ENCODE assay signal across 1 cellular context in the genomic region with DNA sequence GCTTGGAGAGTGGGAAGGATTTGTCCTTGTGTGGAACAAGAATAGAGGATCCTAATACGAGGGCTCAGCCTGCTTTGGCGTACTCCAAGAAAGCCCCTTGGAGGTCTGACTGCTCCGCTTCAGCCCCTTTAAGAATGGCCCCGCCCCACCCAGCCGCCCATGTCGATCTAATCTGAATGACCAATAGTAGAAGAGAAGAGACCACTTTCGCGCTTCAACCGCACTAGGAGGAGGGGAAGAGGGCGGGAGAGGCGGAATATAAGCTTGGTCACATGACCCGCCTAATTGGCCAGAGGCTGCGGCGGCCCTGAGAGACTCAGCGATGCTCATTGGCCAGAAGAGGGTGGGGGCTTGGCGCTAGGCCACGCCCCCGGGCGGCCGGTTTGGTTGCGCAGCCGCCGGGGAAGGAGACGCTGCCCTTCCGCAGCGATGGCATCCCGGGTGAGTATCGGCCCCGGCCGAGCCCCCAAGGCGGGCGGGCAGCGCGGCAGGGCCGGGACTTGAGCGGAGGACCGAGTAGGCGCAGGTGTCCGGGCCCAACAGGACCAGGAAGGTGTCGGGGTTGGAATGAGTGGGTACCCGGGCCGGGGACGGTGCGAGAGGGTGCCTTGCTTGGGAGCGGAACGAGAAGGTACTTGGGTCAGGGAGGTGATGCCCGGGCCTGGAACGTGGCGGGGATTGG.
TF ChIP-seq lines count a peak whose summit lies in the region.

A gene with protein sequence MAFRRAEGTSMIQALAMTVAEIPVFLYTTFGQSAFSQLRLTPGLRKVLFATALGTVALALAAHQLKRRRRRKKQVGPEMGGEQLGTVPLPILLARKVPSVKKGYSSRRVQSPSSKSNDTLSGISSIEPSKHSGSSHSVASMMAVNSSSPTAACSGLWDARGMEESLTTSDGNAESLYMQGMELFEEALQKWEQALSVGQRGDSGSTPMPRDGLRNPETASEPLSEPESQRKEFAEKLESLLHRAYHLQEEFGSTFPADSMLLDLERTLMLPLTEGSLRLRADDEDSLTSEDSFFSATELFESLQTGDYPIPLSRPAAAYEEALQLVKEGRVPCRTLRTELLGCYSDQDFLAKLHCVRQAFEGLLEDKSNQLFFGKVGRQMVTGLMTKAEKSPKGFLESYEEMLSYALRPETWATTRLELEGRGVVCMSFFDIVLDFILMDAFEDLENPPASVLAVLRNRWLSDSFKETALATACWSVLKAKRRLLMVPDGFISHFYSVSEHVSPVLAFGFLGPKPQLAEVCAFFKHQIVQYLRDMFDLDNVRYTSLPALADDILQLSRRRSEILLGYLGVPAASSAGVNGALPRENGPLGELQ (plus strand): TSS at position 386 of the 682 bp plus-strand sequence. CDS start 3,969 bp downstream, outside the sequence.

TF ChIP-seq in WTC11, 78 proteins besides CTCF, POLR2A, EP300 and RAD21 (continued from another document):
- TF ChIP-seq ZNF219 (CRISPR knock-in tag; IDR thresholded peaks at IDR 0.05; ENCODE audit: borderline replicate concordance) (no peak), SP1 (CRISPR knock-in tag; conservative IDR thresholded peaks at IDR 0.05) (peak; percentile 98), OVOL2 (CRISPR knock-in tag; IDR thresholded peaks at IDR 0.05; ENCODE audit: borderline replicate concordance) (no peak), SMAD3 (CRISPR knock-in tag; IDR thresholded peaks at IDR 0.05; ENCODE audit: borderline replicate concordance) (peak; percentile 28; the same call in 1 of the 2 replicates), NFYB (CRISPR knock-in tag; conservative IDR thresholded peaks at IDR 0.05; ENCODE audit: low read depth) (peak; percentile 54; the same call in 1 of the 2 replicates), FOXP1 (CRISPR knock-in tag; IDR thresholded peaks at IDR 0.05; ENCODE audit: borderline replicate concordance) (peak; percentile 56; the same call in 1 of the 2 replicates), ETV6 (CRISPR knock-in tag; IDR thresholded peaks at IDR 0.05) (peak; percentile 72; the same call in 1 of the 2 replicates), ZNF416 (CRISPR knock-in tag; IDR thresholded peaks at IDR 0.05) (no peak), TEAD1 (CRISPR knock-in tag; IDR thresholded peaks at IDR 0.05) (0 out of 2 replicates have a peak, but pooled peaks have one; percentile 69), FOXK1 (CRISPR knock-in tag; IDR thresholded peaks at IDR 0.05) (peak; percentile 64; the same call in 1 of the 2 replicates), ZNF121 (CRISPR knock-in tag; IDR thresholded peaks at IDR 0.05) (no peak)
- TF ChIP-seq, protein P1, sequence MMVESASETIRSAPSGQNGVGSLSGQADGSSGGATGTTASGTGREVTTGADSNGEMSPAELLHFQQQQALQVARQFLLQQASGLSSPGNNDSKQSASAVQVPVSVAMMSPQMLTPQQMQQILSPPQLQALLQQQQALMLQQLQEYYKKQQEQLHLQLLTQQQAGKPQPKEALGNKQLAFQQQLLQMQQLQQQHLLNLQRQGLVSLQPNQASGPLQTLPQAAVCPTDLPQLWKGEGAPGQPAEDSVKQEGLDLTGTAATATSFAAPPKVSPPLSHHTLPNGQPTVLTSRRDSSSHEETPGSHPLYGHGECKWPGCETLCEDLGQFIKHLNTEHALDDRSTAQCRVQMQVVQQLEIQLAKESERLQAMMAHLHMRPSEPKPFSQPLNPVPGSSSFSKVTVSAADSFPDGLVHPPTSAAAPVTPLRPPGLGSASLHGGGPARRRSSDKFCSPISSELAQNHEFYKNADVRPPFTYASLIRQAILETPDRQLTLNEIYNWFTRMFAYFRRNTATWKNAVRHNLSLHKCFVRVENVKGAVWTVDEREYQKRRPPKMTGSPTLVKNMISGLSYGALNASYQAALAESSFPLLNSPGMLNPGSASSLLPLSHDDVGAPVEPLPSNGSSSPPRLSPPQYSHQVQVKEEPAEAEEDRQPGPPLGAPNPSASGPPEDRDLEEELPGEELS (CRISPR knock-in tag; IDR thresholded peaks at IDR 0.05): peak; percentile 87
- TF ChIP-seq, protein P2, sequence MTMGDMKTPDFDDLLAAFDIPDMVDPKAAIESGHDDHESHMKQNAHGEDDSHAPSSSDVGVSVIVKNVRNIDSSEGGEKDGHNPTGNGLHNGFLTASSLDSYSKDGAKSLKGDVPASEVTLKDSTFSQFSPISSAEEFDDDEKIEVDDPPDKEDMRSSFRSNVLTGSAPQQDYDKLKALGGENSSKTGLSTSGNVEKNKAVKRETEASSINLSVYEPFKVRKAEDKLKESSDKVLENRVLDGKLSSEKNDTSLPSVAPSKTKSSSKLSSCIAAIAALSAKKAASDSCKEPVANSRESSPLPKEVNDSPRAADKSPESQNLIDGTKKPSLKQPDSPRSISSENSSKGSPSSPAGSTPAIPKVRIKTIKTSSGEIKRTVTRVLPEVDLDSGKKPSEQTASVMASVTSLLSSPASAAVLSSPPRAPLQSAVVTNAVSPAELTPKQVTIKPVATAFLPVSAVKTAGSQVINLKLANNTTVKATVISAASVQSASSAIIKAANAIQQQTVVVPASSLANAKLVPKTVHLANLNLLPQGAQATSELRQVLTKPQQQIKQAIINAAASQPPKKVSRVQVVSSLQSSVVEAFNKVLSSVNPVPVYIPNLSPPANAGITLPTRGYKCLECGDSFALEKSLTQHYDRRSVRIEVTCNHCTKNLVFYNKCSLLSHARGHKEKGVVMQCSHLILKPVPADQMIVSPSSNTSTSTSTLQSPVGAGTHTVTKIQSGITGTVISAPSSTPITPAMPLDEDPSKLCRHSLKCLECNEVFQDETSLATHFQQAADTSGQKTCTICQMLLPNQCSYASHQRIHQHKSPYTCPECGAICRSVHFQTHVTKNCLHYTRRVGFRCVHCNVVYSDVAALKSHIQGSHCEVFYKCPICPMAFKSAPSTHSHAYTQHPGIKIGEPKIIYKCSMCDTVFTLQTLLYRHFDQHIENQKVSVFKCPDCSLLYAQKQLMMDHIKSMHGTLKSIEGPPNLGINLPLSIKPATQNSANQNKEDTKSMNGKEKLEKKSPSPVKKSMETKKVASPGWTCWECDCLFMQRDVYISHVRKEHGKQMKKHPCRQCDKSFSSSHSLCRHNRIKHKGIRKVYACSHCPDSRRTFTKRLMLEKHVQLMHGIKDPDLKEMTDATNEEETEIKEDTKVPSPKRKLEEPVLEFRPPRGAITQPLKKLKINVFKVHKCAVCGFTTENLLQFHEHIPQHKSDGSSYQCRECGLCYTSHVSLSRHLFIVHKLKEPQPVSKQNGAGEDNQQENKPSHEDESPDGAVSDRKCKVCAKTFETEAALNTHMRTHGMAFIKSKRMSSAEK (CRISPR knock-in tag; IDR thresholded peaks at IDR 0.05; ENCODE audit: borderline replicate concordance): no peak
- TF ChIP-seq, protein P3, sequence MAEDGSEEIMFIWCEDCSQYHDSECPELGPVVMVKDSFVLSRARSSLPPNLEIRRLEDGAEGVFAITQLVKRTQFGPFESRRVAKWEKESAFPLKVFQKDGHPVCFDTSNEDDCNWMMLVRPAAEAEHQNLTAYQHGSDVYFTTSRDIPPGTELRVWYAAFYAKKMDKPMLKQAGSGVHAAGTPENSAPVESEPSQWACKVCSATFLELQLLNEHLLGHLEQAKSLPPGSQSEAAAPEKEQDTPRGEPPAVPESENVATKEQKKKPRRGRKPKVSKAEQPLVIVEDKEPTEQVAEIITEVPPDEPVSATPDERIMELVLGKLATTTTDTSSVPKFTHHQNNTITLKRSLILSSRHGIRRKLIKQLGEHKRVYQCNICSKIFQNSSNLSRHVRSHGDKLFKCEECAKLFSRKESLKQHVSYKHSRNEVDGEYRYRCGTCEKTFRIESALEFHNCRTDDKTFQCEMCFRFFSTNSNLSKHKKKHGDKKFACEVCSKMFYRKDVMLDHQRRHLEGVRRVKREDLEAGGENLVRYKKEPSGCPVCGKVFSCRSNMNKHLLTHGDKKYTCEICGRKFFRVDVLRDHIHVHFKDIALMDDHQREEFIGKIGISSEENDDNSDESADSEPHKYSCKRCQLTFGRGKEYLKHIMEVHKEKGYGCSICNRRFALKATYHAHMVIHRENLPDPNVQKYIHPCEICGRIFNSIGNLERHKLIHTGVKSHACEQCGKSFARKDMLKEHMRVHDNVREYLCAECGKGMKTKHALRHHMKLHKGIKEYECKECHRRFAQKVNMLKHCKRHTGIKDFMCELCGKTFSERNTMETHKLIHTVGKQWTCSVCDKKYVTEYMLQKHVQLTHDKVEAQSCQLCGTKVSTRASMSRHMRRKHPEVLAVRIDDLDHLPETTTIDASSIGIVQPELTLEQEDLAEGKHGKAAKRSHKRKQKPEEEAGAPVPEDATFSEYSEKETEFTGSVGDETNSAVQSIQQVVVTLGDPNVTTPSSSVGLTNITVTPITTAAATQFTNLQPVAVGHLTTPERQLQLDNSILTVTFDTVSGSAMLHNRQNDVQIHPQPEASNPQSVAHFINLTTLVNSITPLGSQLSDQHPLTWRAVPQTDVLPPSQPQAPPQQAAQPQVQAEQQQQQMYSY (CRISPR knock-in tag; IDR thresholded peaks at IDR 0.05): peak; percentile 43; the same call in 1 of the 2 replicates
- TF ChIP-seq, protein P4, sequence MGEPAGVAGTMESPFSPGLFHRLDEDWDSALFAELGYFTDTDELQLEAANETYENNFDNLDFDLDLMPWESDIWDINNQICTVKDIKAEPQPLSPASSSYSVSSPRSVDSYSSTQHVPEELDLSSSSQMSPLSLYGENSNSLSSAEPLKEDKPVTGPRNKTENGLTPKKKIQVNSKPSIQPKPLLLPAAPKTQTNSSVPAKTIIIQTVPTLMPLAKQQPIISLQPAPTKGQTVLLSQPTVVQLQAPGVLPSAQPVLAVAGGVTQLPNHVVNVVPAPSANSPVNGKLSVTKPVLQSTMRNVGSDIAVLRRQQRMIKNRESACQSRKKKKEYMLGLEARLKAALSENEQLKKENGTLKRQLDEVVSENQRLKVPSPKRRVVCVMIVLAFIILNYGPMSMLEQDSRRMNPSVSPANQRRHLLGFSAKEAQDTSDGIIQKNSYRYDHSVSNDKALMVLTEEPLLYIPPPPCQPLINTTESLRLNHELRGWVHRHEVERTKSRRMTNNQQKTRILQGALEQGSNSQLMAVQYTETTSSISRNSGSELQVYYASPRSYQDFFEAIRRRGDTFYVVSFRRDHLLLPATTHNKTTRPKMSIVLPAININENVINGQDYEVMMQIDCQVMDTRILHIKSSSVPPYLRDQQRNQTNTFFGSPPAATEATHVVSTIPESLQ (CRISPR knock-in tag; IDR thresholded peaks at IDR 0.05): no peak
- TF ChIP-seq, protein P5, sequence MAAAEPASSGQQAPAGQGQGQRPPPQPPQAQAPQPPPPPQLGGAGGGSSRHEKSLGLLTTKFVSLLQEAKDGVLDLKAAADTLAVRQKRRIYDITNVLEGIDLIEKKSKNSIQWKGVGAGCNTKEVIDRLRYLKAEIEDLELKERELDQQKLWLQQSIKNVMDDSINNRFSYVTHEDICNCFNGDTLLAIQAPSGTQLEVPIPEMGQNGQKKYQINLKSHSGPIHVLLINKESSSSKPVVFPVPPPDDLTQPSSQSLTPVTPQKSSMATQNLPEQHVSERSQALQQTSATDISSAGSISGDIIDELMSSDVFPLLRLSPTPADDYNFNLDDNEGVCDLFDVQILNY (CRISPR knock-in tag; IDR thresholded peaks at IDR 0.05): no peak
- TF ChIP-seq, protein P6, sequence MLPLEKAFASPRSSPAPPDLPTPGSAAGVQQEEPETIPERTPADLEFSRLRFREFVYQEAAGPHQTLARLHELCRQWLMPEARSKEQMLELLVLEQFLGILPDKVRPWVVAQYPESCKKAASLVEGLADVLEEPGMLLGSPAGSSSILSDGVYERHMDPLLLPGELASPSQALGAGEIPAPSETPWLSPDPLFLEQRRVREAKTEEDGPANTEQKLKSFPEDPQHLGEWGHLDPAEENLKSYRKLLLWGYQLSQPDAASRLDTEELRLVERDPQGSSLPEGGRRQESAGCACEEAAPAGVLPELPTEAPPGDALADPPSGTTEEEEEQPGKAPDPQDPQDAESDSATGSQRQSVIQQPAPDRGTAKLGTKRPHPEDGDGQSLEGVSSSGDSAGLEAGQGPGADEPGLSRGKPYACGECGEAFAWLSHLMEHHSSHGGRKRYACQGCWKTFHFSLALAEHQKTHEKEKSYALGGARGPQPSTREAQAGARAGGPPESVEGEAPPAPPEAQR (CRISPR knock-in tag; IDR thresholded peaks at IDR 0.05): no peak
